1 cellular context compared by ENCODE assay signal in genomic region chr2:26100384-26100783, GRCh38.
TF ChIP-seq lines count a peak whose summit lies in the region.

No MANE protein-coding gene starts in this region.

TF ChIP-seq in HepG2, 621 proteins besides CTCF, POLR2A, EP300 and RAD21:
- TF ChIP-seq ZNF639 (CRISPR knock-in tag; conservative IDR thresholded peaks at IDR 0.05) = no peak
- TF ChIP-seq NFE2L2 (IDR thresholded peaks at IDR 0.05; ENCODE audit: low read length) = no peak
- no peak for TF ChIP-seq ONECUT2 (CRISPR knock-in tag; IDR thresholded peaks at IDR 0.05)
- TF ChIP-seq NR2F1 (CRISPR knock-in tag; IDR thresholded peaks at IDR 0.05) = no peak
- no peak for TF ChIP-seq MED1 (CRISPR knock-in tag; IDR thresholded peaks at IDR 0.05)
- TF ChIP-seq JARID2 (CRISPR knock-in tag; IDR thresholded peaks at IDR 0.05; ENCODE audit: insufficient replicate concordance) = no peak
- no peak for TF ChIP-seq ZNF468 (CRISPR knock-in tag; IDR thresholded peaks at IDR 0.05)
- TF ChIP-seq ZNF775 (CRISPR knock-in tag; IDR thresholded peaks at IDR 0.05; ENCODE audit: borderline replicate concordance) = no peak
- no peak for TF ChIP-seq GMEB1 (CRISPR knock-in tag; IDR thresholded peaks at IDR 0.05; ENCODE audit: borderline replicate concordance)
- TF ChIP-seq PCBP1 (IDR thresholded peaks at IDR 0.05; ENCODE audit: borderline replicate concordance, low read depth, low read length) = no peak
